In the genomic region with DNA sequence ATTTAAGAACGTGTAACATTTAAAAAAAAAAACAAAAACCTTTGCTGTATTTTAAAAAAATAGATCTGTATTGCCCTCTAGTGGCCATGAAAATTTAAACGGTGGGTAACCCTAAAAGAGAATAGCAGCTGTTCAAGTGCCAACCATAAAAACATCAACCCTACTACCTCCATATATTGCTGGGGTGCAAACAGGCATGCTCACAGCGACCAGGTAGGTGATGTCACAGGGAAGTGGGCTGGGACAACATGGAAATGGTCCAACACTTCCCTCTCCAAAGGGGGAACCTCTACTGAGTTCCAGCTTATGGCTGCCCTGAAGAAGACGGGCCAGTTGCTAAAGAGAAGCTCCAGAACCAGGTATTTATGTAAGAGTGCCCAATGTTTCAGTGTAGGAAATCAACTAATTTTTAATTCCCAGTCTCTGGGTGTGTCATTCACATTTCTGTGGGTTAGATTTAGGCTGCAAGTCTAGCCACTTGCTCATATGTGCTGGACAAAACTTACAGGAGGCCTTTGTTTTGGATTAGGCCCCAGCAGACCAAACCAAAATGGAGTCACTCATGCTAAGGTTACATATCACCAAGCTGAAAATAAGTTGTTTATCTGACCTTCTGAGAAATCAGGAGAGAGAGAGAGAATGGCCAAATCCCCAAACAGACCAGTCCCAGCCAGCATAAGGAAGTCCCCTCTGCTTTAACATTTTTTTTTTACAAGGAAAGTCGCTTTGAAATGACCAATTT, we compare ENCODE assay signal across 9 cellular contexts. TPM values are rescaled to one million over a fixed set of nuclear protein-coding genes. Genes with fewer than 3 reads are reported as not detected.
A peak's percentile ranks its signal among the peaks of the same experiment; 100 is the strongest.
DNase-seq lines count a peak whose midpoint lies in the region; ATAC-seq and TF ChIP-seq lines count a peak whose summit lies in the region.
"Had no signal": no experiment of that assay in that cellular context is flagged by ENCODE, and none has a peak within 500 bp of the region (broad histone marks: within the 10 kb centered on the region; RNA-seq: fewer than 3 reads in every experiment).

No MANE protein-coding gene starts in this region.

- CTCF ChIA-PET in activated CD8-positive, alpha-beta T cell treated with anti-CD3 and anti-CD28 coated beads, Interleukin-2, amount 10 ng/mL, durations not matched to agents 7 days and 5 days (lab: Charles Lee), result interaction anchor here (0.8 to 2.3 kb wide), 10 partner anchors 9 to 314 kb away, joined by 3 to 13 read pairs (median 4); a partner anchor contains a TSS
- CTCF ChIA-PET in CD8-positive, alpha-beta memory T cell (lab: Charles Lee), result interaction anchor here (0.6 to 1.3 kb wide), 4 partner anchors 9 to 38 kb away, joined by 3 read pairs; no protein-coding TSS in a partner anchor

- peaks cover 25% of the 10 kb centered on the region for H3K27me3 Mint-ChIP-seq in activated CD8-positive, alpha-beta T cell treated with anti-CD3 and anti-CD28 coated beads, Interleukin-2, amount 10 ng/mL, durations not matched to agents 7 days and 5 days (ENCODE audit: low read depth)
- H3K27me3 Mint-ChIP-seq in stimulated activated memory B cell treated with anti-CD40 and anti-IgM and Interleukin-4, amounts not matched to agents 10 μg/mL and 1 μg/mL and 100 μg/mL, for 72 hours, result peaks cover 32% of the 10 kb centered on the region
- H3K27me3 Mint-ChIP-seq in CD8-positive, alpha-beta memory T cell, result peaks cover 9 to 39% of the 10 kb centered on the region in 2 donors

- no peak for ATAC-seq in activated CD8-positive, alpha-beta T cell treated with anti-CD3 and anti-CD28 coated beads, Interleukin-2, amount 10 ng/mL, durations not matched to agents 7 days and 5 days
- ATAC-seq in left colon, result peak; percentile 59
- no peak for ATAC-seq in GM18870 (IDR thresholded peaks at IDR 0.05; ENCODE audit: unreplicated experiment)
- ATAC-seq in stimulated activated memory B cell treated with anti-CD40 and anti-IgM and Interleukin-4, amounts not matched to agents 10 μg/mL and 1 μg/mL and 100 μg/mL, for 72 hours, result no peak

- no peak overlapping the region for H3K27ac Mint-ChIP-seq in activated CD8-positive, alpha-beta T cell treated with anti-CD3 and anti-CD28 coated beads, Interleukin-2, amount 10 ng/mL, durations not matched to agents 7 days and 5 days
- no peak overlapping the region for H3K27ac Mint-ChIP-seq in stimulated activated memory B cell treated with anti-CD40 and anti-IgM and Interleukin-4, amounts not matched to agents 10 μg/mL and 1 μg/mL and 100 μg/mL, for 72 hours
- no peak overlapping the region for H3K27ac Mint-ChIP-seq in CD8-positive, alpha-beta memory T cell
- H3K27ac Mint-ChIP-seq: activated B cell treated with CpG ODN at 0.5 μM for 24 hours had no signal

- no peaks in the 10 kb centered on the region for H3K9me3 Mint-ChIP-seq in activated CD8-positive, alpha-beta T cell treated with anti-CD3 and anti-CD28 coated beads, Interleukin-2, amount 10 ng/mL, durations not matched to agents 7 days and 5 days (ENCODE audit: insufficient read depth)
- H3K9me3 Mint-ChIP-seq in stimulated activated memory B cell treated with anti-CD40 and anti-IgM and Interleukin-4, amounts not matched to agents 10 μg/mL and 1 μg/mL and 100 μg/mL, for 72 hours, result peaks cover 3% of the 10 kb centered on the region
- H3K9me3 Mint-ChIP-seq in CD8-positive, alpha-beta memory T cell, result peaks cover 4 to 7% (median 6%) of the 10 kb centered on the region in 5 donors

- H3K27ac ChIP-seq in CD8-positive, alpha-beta memory T cell (ENCODE audit: low read depth, low read length), result no peak overlapping the region

- H3K36me3 ChIP-seq in CD8-positive, alpha-beta memory T cell (ENCODE audit: insufficient read depth, low read length), result no peaks in the 10 kb centered on the region

- H3K36me3 Mint-ChIP-seq in activated CD8-positive, alpha-beta T cell treated with anti-CD3 and anti-CD28 coated beads, Interleukin-2, amount 10 ng/mL, durations not matched to agents 7 days and 5 days (ENCODE audit: low read depth), result no peaks in the 10 kb centered on the region
- H3K36me3 Mint-ChIP-seq in stimulated activated memory B cell treated with anti-CD40 and anti-IgM and Interleukin-4, amounts not matched to agents 10 μg/mL and 1 μg/mL and 100 μg/mL, for 72 hours, result no peaks in the 10 kb centered on the region
- H3K36me3 Mint-ChIP-seq in CD8-positive, alpha-beta memory T cell, result peaks cover 0 to 7% (median 1%) of the 10 kb centered on the region in 3 donors

- intact Hi-C loops in left colon (cut with DNase I, micrococcal nuclease), result no loop called here

- no peaks in the 10 kb centered on the region for H3K4me1 Mint-ChIP-seq in activated CD8-positive, alpha-beta T cell treated with anti-CD3 and anti-CD28 coated beads, Interleukin-2, amount 10 ng/mL, durations not matched to agents 7 days and 5 days (ENCODE audit: low read depth)
- no peaks in the 10 kb centered on the region for H3K4me1 Mint-ChIP-seq in stimulated activated memory B cell treated with anti-CD40 and anti-IgM and Interleukin-4, amounts not matched to agents 10 μg/mL and 1 μg/mL and 100 μg/mL, for 72 hours
- H3K4me1 Mint-ChIP-seq in CD8-positive, alpha-beta memory T cell, result no peaks in the 10 kb centered on the region
- H3K4me1 Mint-ChIP-seq: activated B cell treated with CpG ODN at 0.5 μM for 24 hours had no signal

- peak; percentile 2 for DNase-seq in NOMO-1 treated with DMSO at 0.1 percent for 48 hours (lab: John Stamatoyannopoulos, UW; ENCODE audit: unreplicated experiment)
- no peak for DNase-seq in NOMO-1 treated with dmso at 0.1 percent for 144 hours (lab: John Stamatoyannopoulos, UW; ENCODE audit: unreplicated experiment)
- peak; percentile 34 for DNase-seq in NB4 (ENCODE audit: low read depth)
- peak; percentile 29 for DNase-seq in activated CD8-positive, alpha-beta T cell treated with anti-CD3 and anti-CD28 coated beads, Interleukin-2, amount 10 ng/mL, durations not matched to agents 7 days and 5 days
- DNase-seq in left colon, result no peak
- DNase-seq in CD8-positive, alpha-beta memory T cell, result no peak
- DNase-seq: activated B cell treated with CpG ODN at 0.5 μM for 24 hours had no signal

- no peak for TF ChIP-seq POLR2A in NB4 (IDR thresholded peaks at IDR 0.05; ENCODE audit: extremely low read depth, insufficient read length)

- no peaks in the 10 kb centered on the region for H3K9me3 ChIP-seq in CD8-positive, alpha-beta memory T cell (ENCODE audit: low read length)

- H3K4me3 ChIP-seq in NB4 (ENCODE audit: low read depth, low read length), result no peak overlapping the region
- no peak overlapping the region for H3K4me3 ChIP-seq in CD8-positive, alpha-beta memory T cell (ENCODE audit: low read length)

- POLR2A ChIA-PET in activated CD8-positive, alpha-beta T cell treated with anti-CD3 and anti-CD28 coated beads, Interleukin-2, amount 10 ng/mL, durations not matched to agents 7 days and 5 days (lab: Charles Lee), result no interaction called here
- POLR2A ChIA-PET in CD8-positive, alpha-beta memory T cell (lab: Charles Lee), result no interaction called here

- H3K27me3 ChIP-seq in CD8-positive, alpha-beta memory T cell (ENCODE audit: insufficient read depth, low read length, poor library complexity, severe bottlenecking), result no peaks in the 10 kb centered on the region

- no peak overlapping the region for H3K4me3 Mint-ChIP-seq in activated CD8-positive, alpha-beta T cell treated with anti-CD3 and anti-CD28 coated beads, Interleukin-2, amount 10 ng/mL, durations not matched to agents 7 days and 5 days
- no peak overlapping the region for H3K4me3 Mint-ChIP-seq in stimulated activated memory B cell treated with anti-CD40 and anti-IgM and Interleukin-4, amounts not matched to agents 10 μg/mL and 1 μg/mL and 100 μg/mL, for 72 hours
- no peak overlapping the region for H3K4me3 Mint-ChIP-seq in CD8-positive, alpha-beta memory T cell
- H3K4me3 Mint-ChIP-seq: activated B cell treated with CpG ODN at 0.5 μM for 24 hours had no signal

- no peaks in the 10 kb centered on the region for H3K4me1 ChIP-seq in CD8-positive, alpha-beta memory T cell (ENCODE audit: insufficient read depth, low read length)

- peak; percentile 29 for TF ChIP-seq CTCF in NB4 (IDR thresholded peaks at IDR 0.05; ENCODE audit: low read depth, low read length)

RNA-seq across cellular contexts. Expression of a gene that starts 54.5 kb away (rescaled TPM):
- total RNA-seq in activated CD8-positive, alpha-beta T cell treated with anti-CD3 and anti-CD28 coated beads, Interleukin-2, amount 10 ng/mL, durations not matched to agents 7 days and 5 days, result 10 to 100 TPM; 46.3 to 48.9 TPM
- 1 to 10 TPM; 1.0 to 3.8 TPM for total RNA-seq in left colon
- 10 to 100 TPM; 26.5 to 28.7 TPM for total RNA-seq in CD8-positive, alpha-beta memory T cell
- polyA plus RNA-seq in CD8-positive, alpha-beta memory T cell, result 0.40 TPM

Comparison
In these comparisons a context has a peak if more than half of its experiments do, and no peak if none do; other contexts are left out.
1. DNase-seq: peak in NOMO-1 treated with DMSO at 0.1 percent for 48 hours (single experiment), NB4 (single experiment) and activated CD8-positive, alpha-beta T cell treated with anti-CD3 and anti-CD28 coated beads, Interleukin-2, amount 10 ng/mL, durations not matched to agents 7 days and 5 days (single experiment); none in NOMO-1 treated with dmso at 0.1 percent for 144 hours (single experiment), left colon (0 of 2) and CD8-positive, alpha-beta memory T cell (0 of 5).
2. RNA of a gene that starts 54.5 kb away (total RNA-seq): 46.3 to 48.9 TPM in activated CD8-positive, alpha-beta T cell treated with anti-CD3 and anti-CD28 coated beads, Interleukin-2, amount 10 ng/mL, durations not matched to agents 7 days and 5 days and 26.5 to 28.7 TPM in CD8-positive, alpha-beta memory T cell; 1.0 to 3.8 TPM in left colon; every median in the first group is over 4 times any median in the second.